ENCODE assay signal across 1 cellular context in genomic region chr11:8083088-8083395, GRCh38.
TF ChIP-seq lines count a peak whose summit lies in the region.

No MANE protein-coding gene starts in this region.

TF ChIP-seq in GM23338, 12 proteins besides CTCF, POLR2A, EP300 and RAD21 (continued from another document):
- TF ChIP-seq ZNF462 (CRISPR knock-in tag; IDR thresholded peaks at IDR 0.05) (no peak), JUNB (IDR thresholded peaks at IDR 0.05; ENCODE audit: unreplicated experiment) (no peak), ZNF331 (CRISPR knock-in tag; IDR thresholded peaks at IDR 0.05; ENCODE audit: low read depth) (no peak), CREB1 (CRISPR knock-in tag; IDR thresholded peaks at IDR 0.05; ENCODE audit: low read depth) (no peak), ZNF114 (CRISPR knock-in tag; IDR thresholded peaks at IDR 0.05) (no peak), EZH2phosphoT487 (IDR thresholded peaks at IDR 0.05; ENCODE audit: unreplicated experiment) (no peak), POLR2AphosphoS5 (IDR thresholded peaks at IDR 0.05; ENCODE audit: low read depth) (no peak), STAT1 (IDR thresholded peaks at IDR 0.05; ENCODE audit: unreplicated experiment) (no peak), NANOG (IDR thresholded peaks at IDR 0.05; ENCODE audit: borderline replicate concordance) (no peak)
- TF ChIP-seq, protein P1, sequence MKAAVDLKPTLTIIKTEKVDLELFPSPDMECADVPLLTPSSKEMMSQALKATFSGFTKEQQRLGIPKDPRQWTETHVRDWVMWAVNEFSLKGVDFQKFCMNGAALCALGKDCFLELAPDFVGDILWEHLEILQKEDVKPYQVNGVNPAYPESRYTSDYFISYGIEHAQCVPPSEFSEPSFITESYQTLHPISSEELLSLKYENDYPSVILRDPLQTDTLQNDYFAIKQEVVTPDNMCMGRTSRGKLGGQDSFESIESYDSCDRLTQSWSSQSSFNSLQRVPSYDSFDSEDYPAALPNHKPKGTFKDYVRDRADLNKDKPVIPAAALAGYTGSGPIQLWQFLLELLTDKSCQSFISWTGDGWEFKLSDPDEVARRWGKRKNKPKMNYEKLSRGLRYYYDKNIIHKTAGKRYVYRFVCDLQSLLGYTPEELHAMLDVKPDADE (IDR thresholded peaks at IDR 0.05) = no peak
- TF ChIP-seq, protein P2, sequence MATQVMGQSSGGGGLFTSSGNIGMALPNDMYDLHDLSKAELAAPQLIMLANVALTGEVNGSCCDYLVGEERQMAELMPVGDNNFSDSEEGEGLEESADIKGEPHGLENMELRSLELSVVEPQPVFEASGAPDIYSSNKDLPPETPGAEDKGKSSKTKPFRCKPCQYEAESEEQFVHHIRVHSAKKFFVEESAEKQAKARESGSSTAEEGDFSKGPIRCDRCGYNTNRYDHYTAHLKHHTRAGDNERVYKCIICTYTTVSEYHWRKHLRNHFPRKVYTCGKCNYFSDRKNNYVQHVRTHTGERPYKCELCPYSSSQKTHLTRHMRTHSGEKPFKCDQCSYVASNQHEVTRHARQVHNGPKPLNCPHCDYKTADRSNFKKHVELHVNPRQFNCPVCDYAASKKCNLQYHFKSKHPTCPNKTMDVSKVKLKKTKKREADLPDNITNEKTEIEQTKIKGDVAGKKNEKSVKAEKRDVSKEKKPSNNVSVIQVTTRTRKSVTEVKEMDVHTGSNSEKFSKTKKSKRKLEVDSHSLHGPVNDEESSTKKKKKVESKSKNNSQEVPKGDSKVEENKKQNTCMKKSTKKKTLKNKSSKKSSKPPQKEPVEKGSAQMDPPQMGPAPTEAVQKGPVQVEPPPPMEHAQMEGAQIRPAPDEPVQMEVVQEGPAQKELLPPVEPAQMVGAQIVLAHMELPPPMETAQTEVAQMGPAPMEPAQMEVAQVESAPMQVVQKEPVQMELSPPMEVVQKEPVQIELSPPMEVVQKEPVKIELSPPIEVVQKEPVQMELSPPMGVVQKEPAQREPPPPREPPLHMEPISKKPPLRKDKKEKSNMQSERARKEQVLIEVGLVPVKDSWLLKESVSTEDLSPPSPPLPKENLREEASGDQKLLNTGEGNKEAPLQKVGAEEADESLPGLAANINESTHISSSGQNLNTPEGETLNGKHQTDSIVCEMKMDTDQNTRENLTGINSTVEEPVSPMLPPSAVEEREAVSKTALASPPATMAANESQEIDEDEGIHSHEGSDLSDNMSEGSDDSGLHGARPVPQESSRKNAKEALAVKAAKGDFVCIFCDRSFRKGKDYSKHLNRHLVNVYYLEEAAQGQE (IDR thresholded peaks at IDR 0.05; ENCODE audit: unreplicated experiment) = no peak
